In genomic region chr17:37358830-37359681, GRCh38 we compare ENCODE assay signal across 9 cellular contexts. TPM values are rescaled to one million over a fixed set of nuclear protein-coding genes. Genes with fewer than 3 reads are reported as not detected.
A peak's percentile ranks its signal among the peaks of the same experiment; 100 is the strongest.
DNase-seq lines count a peak whose midpoint lies in the region; ATAC-seq, FAIRE-seq and TF ChIP-seq lines count a peak whose summit lies in the region.
"Had no signal": no experiment of that assay in that cellular context is flagged by ENCODE, and none has a peak within 500 bp of the region (broad histone marks: within the 10 kb centered on the region; RNA-seq: fewer than 3 reads in every experiment).

No MANE protein-coding gene starts in this region.

- TF ChIP-seq EP300 in HepG2 (IDR thresholded peaks at IDR 0.05; ENCODE audit: low read depth in 2 of 2, low read length in 2 of 2) (peak in 1 of 2 experiments; percentile 57; a peak in 2 of 4 replicates), HepG2 (CRISPR knock-in tag; IDR thresholded peaks at IDR 0.05; ENCODE audit: borderline replicate concordance) (no peak)

- peak; percentile 17 to 98 (median 90) for DNase-seq in C1 segment of cervical spinal cord (lab: John Stamatoyannopoulos, UW)
- DNase-seq in GM19240 (ENCODE audit: insufficient read length, low spot score), result peak; percentile 96
- DNase-seq in NCI-H526 (lab: John Stamatoyannopoulos, UW), result peak; percentile 74 to 96
- DNase-seq in activated CD4-positive, alpha-beta T cell treated with anti-CD3 and anti-CD28 coated beads, Interleukin-2, amount 10 ng/mL, durations not matched to agents 7 days and 5 days, result peak; percentile 89
- DNase-seq in dedifferentiated amniotic fluid mesenchymal stem cell (ENCODE audit: extremely low spot score), result peak; percentile 60
- peak; percentile 94 for DNase-seq in HepG2 (ENCODE audit: low spot score)
- DNase-seq in stimulated activated CD4-positive, alpha-beta T cell treated with anti-CD3 and anti-CD28 coated beads, Interleukin-2, amount 100 ng/mL, for 48 hours, result peak; percentile 84 to 86

- in situ Hi-C loops in HepG2 (cut with HindIII; ENCODE audit: extremely low pct_ligation_motif_present, low pct_unique_long_range_greater_than_20kb), result no loop called here

- H3K4me3 ChIP-seq in HepG2 (replicated peaks in 1 of 3; ENCODE audit: insufficient read depth in 1 of 3, low read depth in 2 of 3, low read length in 3 of 3), result peak overlapping the region; percentile 95 to 98 (median 97)

- peaks cover 44% of the 10 kb centered on the region for H3K79me2 ChIP-seq in HepG2 (ENCODE audit: insufficient read depth, low read length)

- no peak for FAIRE-seq in HepG2 (lab: Jason Lieb, UNC)

- H3K9me3 ChIP-seq in HepG2 (ENCODE audit: low read length), result no peaks in the 10 kb centered on the region

- peak; percentile 56 to 81 for TF ChIP-seq POLR2A in HepG2 (IDR thresholded peaks at IDR 0.05; ENCODE audit: insufficient read depth in 1 of 2, low read depth in 2 of 2, low read length in 2 of 2)

- H3K4me3 Mint-ChIP-seq in activated CD4-positive, alpha-beta T cell treated with anti-CD3 and anti-CD28 coated beads, Interleukin-2, amount 10 ng/mL, durations not matched to agents 7 days and 5 days, result peak overlapping the region; percentile 88

- H3K27me3 Mint-ChIP-seq in activated CD4-positive, alpha-beta T cell treated with anti-CD3 and anti-CD28 coated beads, Interleukin-2, amount 10 ng/mL, durations not matched to agents 7 days and 5 days, result no peaks in the 10 kb centered on the region

- H3K36me3 Mint-ChIP-seq in activated CD4-positive, alpha-beta T cell treated with anti-CD3 and anti-CD28 coated beads, Interleukin-2, amount 10 ng/mL, durations not matched to agents 7 days and 5 days (ENCODE audit: low read depth), result peaks cover 1% of the 10 kb centered on the region

- peak; percentile 56 for TF ChIP-seq RAD21 in HepG2 (CRISPR knock-in tag; IDR thresholded peaks at IDR 0.05)

- H3K4me2 ChIP-seq in HepG2 (ENCODE audit: low read depth, low read length), result peak overlapping the region; percentile 95

- no peak overlapping the region for H2AFZ ChIP-seq in HepG2 (ENCODE audit: low read length)

- ATAC-seq in HG03457 (IDR thresholded peaks at IDR 0.05; ENCODE audit: unreplicated experiment), result peak; percentile 90
- ATAC-seq in HepG2, result peak; percentile 91

- peak overlapping the region; percentile 95 for H3K27ac ChIP-seq in HepG2 (ENCODE audit: extremely low read length, insufficient read depth, low read length)

- H4K20me1 ChIP-seq in HepG2 (ENCODE audit: insufficient read depth, low read length), result 0 out of 2 replicates have a peak, but pooled peaks cover 9% of the 10 kb centered on the region

- BruUV-seq in HepG2 (replicated peaks; lab: Mats Ljungman, UMichigan), result no TSS peak

- H3K4me1 ChIP-seq in HepG2 (ENCODE audit: insufficient read depth, low read length), result peaks cover 49% of the 10 kb centered on the region

- no peak; the same call in 1 of the 2 replicates for TF ChIP-seq CTCF in HepG2 (CRISPR knock-in tag; IDR thresholded peaks at IDR 0.05)

- CTCF ChIA-PET in activated CD4-positive, alpha-beta T cell treated with anti-CD3 and anti-CD28 coated beads, Interleukin-2, amount 10 ng/mL, durations not matched to agents 7 days and 5 days (lab: Charles Lee), result interaction anchor here (1.0 to 2.6 kb wide), 4 partner anchors 15 to 312 kb away, joined by 3 to 13 read pairs (median 4); partner anchors contain the start of gene C17orf78
- CTCF ChIA-PET in HepG2 (lab: Yijun Ruan, JAX; ENCODE audit: low intra/inter-chr PET ratio, low total read pairs), result interaction anchor here (2.3 kb wide), 1 partner anchor 14 kb away, joined by 9 read pairs; no protein-coding TSS in a partner anchor

- H3K9me3 Mint-ChIP-seq in activated CD4-positive, alpha-beta T cell treated with anti-CD3 and anti-CD28 coated beads, Interleukin-2, amount 10 ng/mL, durations not matched to agents 7 days and 5 days, result no peaks in the 10 kb centered on the region

- no peaks in the 10 kb centered on the region; a peak in 1 of 5 replicates for H3K27me3 ChIP-seq in HepG2 (ENCODE audit: control insufficient read depth in 1 of 2, insufficient read depth in 2 of 2, low read length in 2 of 2)

- H3K27ac Mint-ChIP-seq in activated CD4-positive, alpha-beta T cell treated with anti-CD3 and anti-CD28 coated beads, Interleukin-2, amount 10 ng/mL, durations not matched to agents 7 days and 5 days, result peak overlapping the region; percentile 89

- peak overlapping the region; percentile 95 for H3K9ac ChIP-seq in HepG2 (ENCODE audit: insufficient read depth, low read depth, low read length)

- intact Hi-C loops in HepG2 (cut with micrococcal nuclease; ENCODE audit: unreplicated experiment), result no loop called here

- H3K4me1 Mint-ChIP-seq in activated CD4-positive, alpha-beta T cell treated with anti-CD3 and anti-CD28 coated beads, Interleukin-2, amount 10 ng/mL, durations not matched to agents 7 days and 5 days, result peaks cover 25% of the 10 kb centered on the region

- WGBS in HepG2 (ENCODE audit: low lambda C conversion rate), result 10% methylated on average over 2 of the region's 88 CpGs

- POLR2A ChIA-PET in activated CD4-positive, alpha-beta T cell treated with anti-CD3 and anti-CD28 coated beads, Interleukin-2, amount 10 ng/mL, durations not matched to agents 7 days and 5 days (lab: Charles Lee), result no interaction called here
- POLR2A ChIA-PET in HepG2 (lab: Yijun Ruan, JAX), result interaction anchor here (0.6 to 1.5 kb wide), 11 partner anchors 9 to 814 kb away, joined by 3 to 8 read pairs (median 4); partner anchors contain the start of genes ACACA, GGNBP2 and TADA2A

- peaks cover 2 to 5% of the 10 kb centered on the region in 2 experiments; a peak in 3 of 5 replicates for H3K36me3 ChIP-seq in HepG2 (replicated peaks in 1 of 2; ENCODE audit: control insufficient read depth in 1 of 2, insufficient read depth in 2 of 2, low read length in 2 of 2)

RNA-seq across cellular contexts. Expression of gene C17orf78, which starts 16.7 kb away (rescaled TPM):
- not detected for total RNA-seq in activated CD4-positive, alpha-beta T cell treated with anti-CD3 and anti-CD28 coated beads, Interleukin-2, amount 10 ng/mL, durations not matched to agents 7 days and 5 days
- not detected in 2 replicates for total RNA-seq in HepG2 (2016; rRNA removed; fragmentation: Illumina TruSeq; extraction: Trizol)
- not detected in 2 replicates for total RNA-seq in HepG2 (2016; cell fraction: cytosol; rRNA removed; fragmentation: Illumina TruSeq; extraction: Trizol; ENCODE audit: low read depth)
- total RNA-seq in HepG2 (2016; cell fraction: insoluble cytoplasmic fraction; rRNA removed; fragmentation: Illumina TruSeq; extraction: Trizol), result not detected in 2 replicates
- not detected in 2 replicates for total RNA-seq in HepG2 (2016; cell fraction: membrane; rRNA removed; fragmentation: Illumina TruSeq; extraction: Trizol)
- not detected in 2 replicates for total RNA-seq in HepG2 (2016; cell fraction: nucleus; rRNA removed; fragmentation: Illumina TruSeq; extraction: Trizol)
- not detected in 2 replicates for polyA plus RNA-seq in HepG2 (2011; rRNA removed)
- not detected in 2 replicates for polyA plus RNA-seq in HepG2 (2011; cell fraction: cytosol; rRNA removed)
- polyA plus RNA-seq in HepG2 (2011; cell fraction: nucleus; rRNA removed), result not detected in 2 replicates
- polyA plus RNA-seq in HepG2 (2012), result 0.08 TPM in 1 of 2 replicates, not detected in the other
- polyA plus RNA-seq in HepG2 (2016; cell fraction: cytosol; fragmentation: Illumina TruSeq; extraction: Trizol; ENCODE audit: low read depth), result not detected in 2 replicates
- not detected in 2 replicates for polyA plus RNA-seq in HepG2 (2016; cell fraction: insoluble cytoplasmic fraction; fragmentation: Illumina TruSeq; extraction: Trizol; ENCODE audit: low read depth)
- not detected in 2 replicates for polyA plus RNA-seq in HepG2 (2016; cell fraction: membrane; fragmentation: Illumina TruSeq; extraction: Trizol; ENCODE audit: low read depth)
- not detected in 2 replicates for polyA plus RNA-seq in HepG2 (2016; cell fraction: nucleus; fragmentation: Illumina TruSeq; extraction: Trizol; ENCODE audit: insufficient read depth, low read depth)
- not detected in 2 replicates for polyA minus RNA-seq in HepG2 (2011; rRNA and poly(A)+ RNA removed; ENCODE audit: low replicate concordance)
- not detected in 2 replicates for polyA minus RNA-seq in HepG2 (2011; cell fraction: cytosol; rRNA and poly(A)+ RNA removed)
- polyA minus RNA-seq in HepG2 (2011; cell fraction: nucleus; rRNA and poly(A)+ RNA removed), result not detected in 2 replicates
- total RNA-seq: subcutaneous adipose tissue had no signal

RNA-seq across cellular contexts. Expression of gene ACACA, which starts 47.6 kb away (rescaled TPM):
- total RNA-seq in activated CD4-positive, alpha-beta T cell treated with anti-CD3 and anti-CD28 coated beads, Interleukin-2, amount 10 ng/mL, durations not matched to agents 7 days and 5 days, result 10 to 100 TPM; 38.7 TPM
- 47.2 and 66.3 TPM in 2 replicates for total RNA-seq in HepG2 (2016; rRNA removed; fragmentation: Illumina TruSeq; extraction: Trizol)
- total RNA-seq in HepG2 (2016; cell fraction: cytosol; rRNA removed; fragmentation: Illumina TruSeq; extraction: Trizol; ENCODE audit: low read depth), result 22.2 and 23.4 TPM in 2 replicates
- total RNA-seq in HepG2 (2016; cell fraction: insoluble cytoplasmic fraction; rRNA removed; fragmentation: Illumina TruSeq; extraction: Trizol), result 47.1 and 54.7 TPM in 2 replicates
- total RNA-seq in HepG2 (2016; cell fraction: membrane; rRNA removed; fragmentation: Illumina TruSeq; extraction: Trizol), result 23.7 and 24.5 TPM in 2 replicates
- 104 and 116 TPM in 2 replicates for total RNA-seq in HepG2 (2016; cell fraction: nucleus; rRNA removed; fragmentation: Illumina TruSeq; extraction: Trizol)
- 39.2 and 41.7 TPM in 2 replicates for polyA plus RNA-seq in HepG2 (2011; rRNA removed)
- polyA plus RNA-seq in HepG2 (2011; cell fraction: cytosol; rRNA removed), result 21.4 and 33.5 TPM in 2 replicates
- polyA plus RNA-seq in HepG2 (2011; cell fraction: nucleus; rRNA removed), result 41.1 and 52.5 TPM in 2 replicates
- 33.4 and 43.9 TPM in 2 replicates for polyA plus RNA-seq in HepG2 (2012)
- 16.6 and 18.4 TPM in 2 replicates for polyA plus RNA-seq in HepG2 (2016; cell fraction: cytosol; fragmentation: Illumina TruSeq; extraction: Trizol; ENCODE audit: low read depth)
- polyA plus RNA-seq in HepG2 (2016; cell fraction: insoluble cytoplasmic fraction; fragmentation: Illumina TruSeq; extraction: Trizol; ENCODE audit: low read depth), result 45.2 and 51.9 TPM in 2 replicates
- polyA plus RNA-seq in HepG2 (2016; cell fraction: membrane; fragmentation: Illumina TruSeq; extraction: Trizol; ENCODE audit: low read depth), result 16.1 and 16.7 TPM in 2 replicates
- 95.1 and 97.4 TPM in 2 replicates for polyA plus RNA-seq in HepG2 (2016; cell fraction: nucleus; fragmentation: Illumina TruSeq; extraction: Trizol; ENCODE audit: insufficient read depth, low read depth)
- polyA minus RNA-seq in HepG2 (2011; rRNA and poly(A)+ RNA removed; ENCODE audit: low replicate concordance), result 221 and 344 TPM in 2 replicates
- polyA minus RNA-seq in HepG2 (2011; cell fraction: cytosol; rRNA and poly(A)+ RNA removed), result 81.0 and 94.9 TPM in 2 replicates
- 194 and 291 TPM in 2 replicates for polyA minus RNA-seq in HepG2 (2011; cell fraction: nucleus; rRNA and poly(A)+ RNA removed)

RNA-seq across cellular contexts. Expression of gene TADA2A, which starts 47.6 kb away (rescaled TPM):
- 10 to 100 TPM; 40.9 to 45.0 TPM for total RNA-seq in activated CD4-positive, alpha-beta T cell treated with anti-CD3 and anti-CD28 coated beads, Interleukin-2, amount 10 ng/mL, durations not matched to agents 7 days and 5 days
- 13.0 and 14.0 TPM in 2 replicates for total RNA-seq in HepG2 (2016; rRNA removed; fragmentation: Illumina TruSeq; extraction: Trizol)
- 16.2 and 17.6 TPM in 2 replicates for total RNA-seq in HepG2 (2016; cell fraction: cytosol; rRNA removed; fragmentation: Illumina TruSeq; extraction: Trizol; ENCODE audit: low read depth)
- 12.8 and 14.6 TPM in 2 replicates for total RNA-seq in HepG2 (2016; cell fraction: insoluble cytoplasmic fraction; rRNA removed; fragmentation: Illumina TruSeq; extraction: Trizol)
- 9.2 and 10.7 TPM in 2 replicates for total RNA-seq in HepG2 (2016; cell fraction: membrane; rRNA removed; fragmentation: Illumina TruSeq; extraction: Trizol)
- 14.0 and 16.9 TPM in 2 replicates for total RNA-seq in HepG2 (2016; cell fraction: nucleus; rRNA removed; fragmentation: Illumina TruSeq; extraction: Trizol)
- polyA plus RNA-seq in HepG2 (2011; rRNA removed), result 5.8 and 8.0 TPM in 2 replicates
- 3.8 and 4.1 TPM in 2 replicates for polyA plus RNA-seq in HepG2 (2011; cell fraction: cytosol; rRNA removed)
- polyA plus RNA-seq in HepG2 (2011; cell fraction: nucleus; rRNA removed), result 16.7 and 17.1 TPM in 2 replicates
- 6.0 and 10.9 TPM in 2 replicates for polyA plus RNA-seq in HepG2 (2012)
- polyA plus RNA-seq in HepG2 (2016; cell fraction: cytosol; fragmentation: Illumina TruSeq; extraction: Trizol; ENCODE audit: low read depth), result 1.7 and 2.1 TPM in 2 replicates
- polyA plus RNA-seq in HepG2 (2016; cell fraction: insoluble cytoplasmic fraction; fragmentation: Illumina TruSeq; extraction: Trizol; ENCODE audit: low read depth), result 10.1 and 10.8 TPM in 2 replicates
- polyA plus RNA-seq in HepG2 (2016; cell fraction: membrane; fragmentation: Illumina TruSeq; extraction: Trizol; ENCODE audit: low read depth), result 3.2 and 3.3 TPM in 2 replicates
- 22.7 and 24.8 TPM in 2 replicates for polyA plus RNA-seq in HepG2 (2016; cell fraction: nucleus; fragmentation: Illumina TruSeq; extraction: Trizol; ENCODE audit: insufficient read depth, low read depth)
- 12.8 and 44.5 TPM in 2 replicates for polyA minus RNA-seq in HepG2 (2011; rRNA and poly(A)+ RNA removed; ENCODE audit: low replicate concordance)
- polyA minus RNA-seq in HepG2 (2011; cell fraction: cytosol; rRNA and poly(A)+ RNA removed), result 3.3 and 5.7 TPM in 2 replicates
- polyA minus RNA-seq in HepG2 (2011; cell fraction: nucleus; rRNA and poly(A)+ RNA removed), result 35.1 and 38.5 TPM in 2 replicates

Comparison
In these comparisons a context has a peak if more than half of its experiments do, and no peak if none do; other contexts are left out.
1. Peak in every context shown above with its lines: DNase-seq, ATAC-seq, H3K4me3 ChIP-seq and H3K27ac ChIP-seq.